Comparison of ENCODE assay signal across 8 cellular contexts in the genomic region with DNA sequence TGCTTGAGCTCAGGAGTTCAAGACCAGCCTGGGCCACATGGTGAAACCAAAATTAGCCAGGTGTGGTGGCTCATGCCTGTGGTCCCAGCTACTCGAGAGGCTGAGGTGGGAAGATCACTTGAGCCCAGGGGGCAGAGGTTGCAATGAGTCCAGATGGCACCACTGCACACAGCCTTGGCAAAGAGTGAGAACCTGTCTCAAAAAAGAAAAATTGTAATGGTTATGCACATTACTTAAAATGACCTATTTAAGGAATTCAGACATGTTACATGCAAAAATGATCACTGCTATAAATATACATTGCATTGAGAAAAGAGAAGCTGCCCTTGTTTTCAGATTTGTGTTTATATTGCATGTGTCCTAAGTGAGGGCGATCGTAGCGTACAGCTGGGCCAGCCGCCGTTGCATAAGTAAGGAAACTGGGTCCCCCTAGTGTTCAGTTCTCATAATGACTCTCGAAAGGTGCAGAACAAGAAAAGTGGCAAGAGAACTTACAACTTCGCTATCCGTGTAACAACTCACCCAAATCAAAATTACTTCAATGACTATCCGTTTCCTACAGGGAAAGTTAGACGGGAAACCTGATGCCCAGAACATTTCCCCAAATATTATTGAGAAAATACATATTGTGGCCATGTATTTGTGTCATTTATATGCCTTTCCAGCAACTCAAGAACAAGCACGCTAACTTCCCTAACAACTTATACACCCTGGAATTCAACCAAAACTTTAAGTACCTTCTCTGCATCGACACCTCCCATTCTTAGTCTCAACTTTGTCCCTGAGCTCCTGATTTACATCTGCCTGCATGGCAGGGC. TPM values are rescaled to one million over a fixed set of nuclear protein-coding genes. Genes with fewer than 3 reads are reported as not detected.
DNase-seq lines count a peak whose midpoint lies in the region; ATAC-seq, FAIRE-seq and TF ChIP-seq lines count a peak whose summit lies in the region.
"Not testable (repeated sequence)": the region's sequence is repeated elsewhere in the genome, so short reads cannot be mapped to it uniquely, and the experiment has no call there.

No MANE protein-coding gene starts in this region.

- peaks cover 33% of the 10 kb centered on the region for H3K4me1 Mint-ChIP-seq in activated naive CD8-positive, alpha-beta T cell treated with anti-CD3 and anti-CD28 coated beads for 36 hours
- H3K4me1 Mint-ChIP-seq in nephron progenitor cell = peaks cover 19% of the 10 kb centered on the region

- H3K4me3 Mint-ChIP-seq in activated naive CD8-positive, alpha-beta T cell treated with anti-CD3 and anti-CD28 coated beads for 36 hours = peak overlapping the region; percentile 32
- peak overlapping the region; percentile 60 for H3K4me3 Mint-ChIP-seq in nephron progenitor cell

- not testable (repeated sequence) for H3K27ac ChIP-seq in upper lobe of right lung

- peaks cover 13% of the 10 kb centered on the region for H3K4me1 ChIP-seq in upper lobe of right lung

- H3K4me3 ChIP-seq in upper lobe of right lung = not testable (repeated sequence)

- not testable (repeated sequence) for H3K9me3 Mint-ChIP-seq in activated naive CD8-positive, alpha-beta T cell treated with anti-CD3 and anti-CD28 coated beads for 36 hours; nephron progenitor cell

- H3K9me3 ChIP-seq in upper lobe of right lung = not testable (repeated sequence)

- H3K36me3 ChIP-seq in upper lobe of right lung = not testable (repeated sequence)

- FAIRE-seq in frontal cortex (lab: Jason Lieb, UNC) = peak; percentile 40

- not testable (repeated sequence) for H3K27me3 Mint-ChIP-seq in activated naive CD8-positive, alpha-beta T cell treated with anti-CD3 and anti-CD28 coated beads for 36 hours
- peaks cover 21% of the 10 kb centered on the region for H3K27me3 Mint-ChIP-seq in nephron progenitor cell (ENCODE audit: low read depth, poor library complexity)

- not testable (repeated sequence) for H3K27me3 ChIP-seq in upper lobe of right lung

- ATAC-seq in HG02642 (IDR thresholded peaks at IDR 0.05; ENCODE audit: poor library complexity, unreplicated experiment) (peak; percentile 36), upper lobe of right lung (peak; percentile 85)

- H3K27ac Mint-ChIP-seq in activated naive CD8-positive, alpha-beta T cell treated with anti-CD3 and anti-CD28 coated beads for 36 hours; nephron progenitor cell: not testable (repeated sequence)

- H3K36me3 Mint-ChIP-seq in activated naive CD8-positive, alpha-beta T cell treated with anti-CD3 and anti-CD28 coated beads for 36 hours; nephron progenitor cell (ENCODE audit: low read depth): not testable (repeated sequence)

- TF ChIP-seq CTCF in nephron progenitor cell (IDR thresholded peaks at IDR 0.05) (peak; percentile 68), upper lobe of right lung (IDR thresholded peaks at IDR 0.05) (peak; percentile 74)

- intact Hi-C loops in upper lobe of right lung (cut with DNase I) = not testable (repeated sequence)

- DNase-seq in EL (peak; percentile 70), NCI-H187 (lab: John Stamatoyannopoulos, UW) (peak; percentile 8 to 68), SK-N-DZ (ENCODE audit: low spot score) (peak; percentile 62), nephron progenitor cell (peak; percentile 59)
- DNase-seq in activated naive CD8-positive, alpha-beta T cell treated with anti-CD3 and anti-CD28 coated beads for 36 hours = peak; percentile 47
- not testable (repeated sequence) for DNase-seq in frontal cortex (ENCODE audit: low spot score in 2 of 2); upper lobe of right lung

RNA-seq across cellular contexts. Expression of gene LRRC37A3, which starts 42.5 kb away (rescaled TPM):
- 0.73 and 1.0 TPM in 2 replicates for polyA plus RNA-seq in SK-N-DZ (2014; cell fraction: cytosol; rRNA removed)
- polyA plus RNA-seq in SK-N-DZ (2014; cell fraction: nucleus; rRNA removed) = 1.9 and 4.9 TPM in 2 replicates
- 1 to 10 TPM; 4.5 to 4.8 TPM for total RNA-seq in activated naive CD8-positive, alpha-beta T cell treated with anti-CD3 and anti-CD28 coated beads for 36 hours
- total RNA-seq in frontal cortex (60.7 TPM), upper lobe of right lung (8.9 TPM)
